In the genomic region with DNA sequence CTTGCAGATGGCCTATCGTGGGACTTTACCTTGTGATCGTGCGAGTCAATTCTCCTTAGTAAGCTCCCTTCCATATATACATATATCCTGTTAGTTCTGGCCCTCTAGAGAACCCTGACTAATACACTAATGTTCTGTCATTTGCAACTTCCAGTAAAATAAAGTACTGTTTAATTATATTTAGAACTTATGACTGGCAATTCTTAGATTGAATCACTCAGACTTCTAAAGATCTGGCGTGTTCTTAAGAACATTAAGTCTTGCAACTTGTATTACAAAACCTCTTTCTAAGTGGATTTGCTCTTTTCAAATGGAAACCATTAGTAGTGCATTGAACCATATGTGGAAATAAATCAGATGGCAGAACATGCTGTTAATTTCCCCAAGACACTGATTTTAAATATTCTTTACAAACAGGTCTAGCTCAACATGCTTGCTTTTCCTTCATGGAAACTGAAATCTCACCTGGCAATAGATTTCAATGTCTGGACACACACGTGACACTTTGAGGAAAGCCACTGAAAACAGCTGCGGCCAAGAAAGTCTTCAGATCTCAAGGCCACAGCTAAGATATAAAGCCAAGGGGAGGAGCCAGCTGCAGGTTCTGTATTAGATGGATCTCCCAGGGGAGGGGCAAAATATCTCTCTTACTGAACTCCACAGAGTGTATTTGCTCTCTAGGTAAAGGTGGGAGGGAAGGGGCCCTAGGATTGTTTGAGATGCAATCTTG, we compare ENCODE assay signal across 12 cellular contexts.
DNase-seq lines count a peak whose midpoint lies in the region; ATAC-seq and TF ChIP-seq lines count a peak whose summit lies in the region.
"Had no signal": no experiment of that assay in that cellular context is flagged by ENCODE, and none has a peak within 500 bp of the region (broad histone marks: within the 10 kb centered on the region; RNA-seq: fewer than 3 reads in every experiment).

No MANE protein-coding gene starts in this region.

- no peak for TF ChIP-seq CTCF in MM.1S (IDR thresholded peaks at IDR 0.05; ENCODE audit: low read length)

- H3K79me2 ChIP-seq in MM.1S (ENCODE audit: low read length) = no peaks in the 10 kb centered on the region

- no peak overlapping the region for H3K4me2 ChIP-seq in MM.1S (ENCODE audit: low read depth, low read length)

- DNase-seq in MM.1S (peak; percentile 85), fibroblast of gingiva (ENCODE audit: low read depth) (peak; percentile 85), NCI-H526 treated with DMSO at 0.1 percent for 48 hours (lab: John Stamatoyannopoulos, UW) (no peak), substantia nigra (lab: John Stamatoyannopoulos, UW) (no peak)
- DNase-seq: GF-D8, naive B cell, T-helper 9 cell had no signal

- H2AFZ ChIP-seq in MM.1S (ENCODE audit: low read length) = no peak overlapping the region

- H3K9ac ChIP-seq in MM.1S (ENCODE audit: low read length) = no peak overlapping the region

- H3F3A ChIP-seq in MM.1S (ENCODE audit: insufficient read depth, low read length) = no peaks in the 10 kb centered on the region

- no peaks in the 10 kb centered on the region for H3K36me3 ChIP-seq in MM.1S (replicated peaks; ENCODE audit: insufficient read depth, low read length)
- H3K36me3 ChIP-seq: ascending aorta had no signal

- H3K9me3 ChIP-seq in MM.1S (replicated peaks; ENCODE audit: insufficient read depth, low read length) = no peaks in the 10 kb centered on the region
- H3K9me3 ChIP-seq: ascending aorta had no signal

- peak; percentile 36 for ATAC-seq in GM18870 (IDR thresholded peaks at IDR 0.05; ENCODE audit: unreplicated experiment)
- ATAC-seq in GM21529 (IDR thresholded peaks at IDR 0.05; ENCODE audit: unreplicated experiment) = peak; percentile 71
- no peak for ATAC-seq in GM18517 (IDR thresholded peaks at IDR 0.05; ENCODE audit: unreplicated experiment)
- ATAC-seq in GM21717 (IDR thresholded peaks at IDR 0.05; ENCODE audit: unreplicated experiment) = no peak

- no peaks in the 10 kb centered on the region for H3K27me3 ChIP-seq in MM.1S (replicated peaks; ENCODE audit: insufficient read depth, low read length)
- H3K27me3 ChIP-seq: ascending aorta had no signal

- no peaks in the 10 kb centered on the region for H4K20me1 ChIP-seq in MM.1S (ENCODE audit: insufficient read depth, low read length)

- H3K27ac ChIP-seq in MM.1S (ENCODE audit: low read length) (no peak overlapping the region), substantia nigra (ENCODE audit: low read depth, low read length, poor library complexity, severe bottlenecking) (no peak overlapping the region)
- H3K27ac ChIP-seq: ascending aorta had no signal

- 0 out of 2 replicates have a peak, but pooled peaks cover 3% of the 10 kb centered on the region for H3K4me1 ChIP-seq in MM.1S (ENCODE audit: low read length)
- H3K4me1 ChIP-seq: ascending aorta had no signal

- no peak overlapping the region for H3K4me3 ChIP-seq in MM.1S (ENCODE audit: low read length)
- H3K4me3 ChIP-seq: ascending aorta had no signal

- H3K9me2 ChIP-seq in MM.1S (replicated peaks; ENCODE audit: insufficient read depth, low read length) = no peaks in the 10 kb centered on the region

Comparison
In these comparisons a context has a peak if more than half of its experiments do, and no peak if none do; other contexts are left out.
1. ATAC-seq: peak in GM18870 (single experiment) and GM21529 (single experiment); none in GM18517 (single experiment) and GM21717 (single experiment).
2. DNase-seq: peak in MM.1S (single experiment) and fibroblast of gingiva (single experiment); none in NCI-H526 treated with DMSO at 0.1 percent for 48 hours (single experiment) and substantia nigra (0 of 49).